ENCODE assay signal across 1 cellular context in the genomic region with DNA sequence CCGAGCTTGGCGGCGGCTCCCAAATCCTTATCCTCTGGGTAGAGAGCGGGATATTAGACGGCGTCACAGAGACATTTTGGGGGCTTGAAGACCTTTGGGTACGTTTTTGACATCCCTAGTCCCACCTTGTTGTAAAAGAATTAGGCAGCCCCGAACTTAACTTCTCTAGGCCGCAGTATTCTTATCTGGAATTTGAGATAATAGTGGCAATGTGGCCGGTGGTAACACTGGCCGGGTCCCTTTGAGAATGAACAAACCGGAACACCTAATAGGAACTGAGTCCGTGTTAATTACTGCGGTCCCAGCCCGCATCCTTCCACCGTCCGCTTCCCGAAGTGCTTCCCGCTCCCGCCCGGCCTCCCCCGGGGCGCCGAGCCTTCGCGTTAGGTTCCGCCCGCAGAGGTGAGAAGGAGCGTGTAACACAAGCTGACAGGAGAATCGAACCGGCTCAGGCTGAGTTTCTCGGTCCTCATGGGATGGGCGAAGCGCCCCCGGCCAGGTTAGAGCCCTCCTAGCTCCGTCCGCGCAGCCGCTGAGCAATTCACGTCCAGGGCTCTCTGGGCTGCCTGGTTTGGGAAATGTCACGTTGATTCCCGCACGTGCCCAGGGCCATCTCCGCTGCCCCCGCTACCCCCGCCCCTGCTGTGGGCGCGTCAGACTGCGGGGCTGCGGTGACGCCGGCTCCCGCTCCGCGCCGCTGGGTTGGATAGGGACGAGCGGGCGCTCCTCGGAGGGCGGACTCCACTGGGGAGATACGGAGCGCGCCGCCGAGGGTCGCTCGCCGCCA.
TF ChIP-seq lines count a peak whose summit lies in the region.

No MANE protein-coding gene starts in this region.

TF ChIP-seq in IMR-90, 13 proteins besides CTCF, POLR2A, EP300 and RAD21 (continued from another document):
- TF ChIP-seq, protein P1, sequence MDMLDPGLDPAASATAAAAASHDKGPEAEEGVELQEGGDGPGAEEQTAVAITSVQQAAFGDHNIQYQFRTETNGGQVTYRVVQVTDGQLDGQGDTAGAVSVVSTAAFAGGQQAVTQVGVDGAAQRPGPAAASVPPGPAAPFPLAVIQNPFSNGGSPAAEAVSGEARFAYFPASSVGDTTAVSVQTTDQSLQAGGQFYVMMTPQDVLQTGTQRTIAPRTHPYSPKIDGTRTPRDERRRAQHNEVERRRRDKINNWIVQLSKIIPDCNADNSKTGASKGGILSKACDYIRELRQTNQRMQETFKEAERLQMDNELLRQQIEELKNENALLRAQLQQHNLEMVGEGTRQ (IDR thresholded peaks at IDR 0.05; ENCODE audit: low read depth, low read length): peak; percentile 37
- TF ChIP-seq MXI1 (IDR thresholded peaks at IDR 0.05; ENCODE audit: borderline replicate concordance, low read depth, low read length) (peak; percentile 72; the same call in 1 of the 2 replicates), SMC3 (IDR thresholded peaks at IDR 0.05; ENCODE audit: low read depth, low read length) (no peak), MAZ (IDR thresholded peaks at IDR 0.05; ENCODE audit: borderline replicate concordance, low read depth, low read length) (0 out of 2 replicates have a peak, but pooled peaks have one; percentile 39)
TF ChIP-seq in IMR-90: peak in this region for 4.
